In genomic region chr4:11297201-11297600, GRCh38 we compare ENCODE assay signal across 21 cellular contexts.
A peak's percentile ranks its signal among the peaks of the same experiment; 100 is the strongest.
DNase-seq lines count a peak whose midpoint lies in the region; ATAC-seq and TF ChIP-seq lines count a peak whose summit lies in the region.
"Had no signal": no experiment of that assay in that cellular context is flagged by ENCODE, and none has a peak within 500 bp of the region (broad histone marks: within the 10 kb centered on the region; RNA-seq: fewer than 3 reads in every experiment).

No MANE protein-coding gene starts in this region.

- 39 to 55% (median 39%) methylated on average over 4 of the region's 4 CpGs for WGBS in ovary, 3 donors

- ATAC-seq in HG03565 (IDR thresholded peaks at IDR 0.05; ENCODE audit: unreplicated experiment) (no peak), HG03045 (IDR thresholded peaks at IDR 0.05; ENCODE audit: unreplicated experiment) (no peak)
- ATAC-seq: body of pancreas, lower lobe of right lung had no signal

- H3K4me3 ChIP-seq in astrocyte of the spinal cord (ENCODE audit: low read depth, low read length) (no peak overlapping the region), ovary (no peak overlapping the region)
- H3K4me3 ChIP-seq in effector memory CD4-positive, alpha-beta T cell (ENCODE audit: insufficient read depth, low read depth, low read length, poor library complexity, severe bottlenecking), result no peak overlapping the region
- H3K4me3 ChIP-seq: BLaER1 treated with 17β-estradiol and CSF1 and Interleukin-3, amounts not matched to agents 10 nM and 100 nM; body of pancreas; coronary artery; lower lobe of right lung had no signal

- TF ChIP-seq EP300 in ovary (IDR thresholded peaks at IDR 0.05), result no peak

- intact Hi-C loops in ovary (cut with DNase I), result loop anchor here in 1 of 4 donors (10.0 kb wide), 1 partner anchor 118 kb away; no protein-coding TSS in a partner anchor

- DNase-seq in Ammon's horn (ENCODE audit: low spot score) (peak; percentile 22), M059J (ENCODE audit: low read depth) (peak; percentile 53), astrocyte of the spinal cord (ENCODE audit: low read depth, low spot score) (peak; percentile 33), iris pigment epithelial cell (ENCODE audit: low read depth) (peak; percentile 6), ovary (no peak)
- DNase-seq in effector memory CD4-positive, alpha-beta T cell, result no peak
- DNase-seq: activated CD4-positive, alpha-beta T cell treated with anti-CD3 and anti-CD28 coated beads, Interleukin-2, amount 10 ng/mL, durations not matched to agents 7 days and 5 days; activated naive CD4-positive, alpha-beta T cell treated with anti-CD3 and anti-CD28 coated beads, Interleukin-2, amount 50 U/mL, for 16 hours; body of pancreas; EL; foreskin melanocyte; hippocampal formation; IMR-90; lower lobe of right lung; NCI-H146; NCI-H526 treated with DMSO at 0.1 percent for 48 hours; T-helper 1 cell had no signal

- no peak for TF ChIP-seq POLR2A in ovary (IDR thresholded peaks at IDR 0.05)

- H3K27ac ChIP-seq in ovary, result no peak overlapping the region
- no peak overlapping the region for H3K27ac ChIP-seq in effector memory CD4-positive, alpha-beta T cell (ENCODE audit: insufficient read depth, low read length, poor library complexity, severe bottlenecking)
- H3K27ac ChIP-seq: BLaER1 treated with 17β-estradiol and CSF1 and Interleukin-3, amounts not matched to agents 10 nM and 100 nM; body of pancreas; coronary artery; lower lobe of right lung had no signal

- no peaks in the 10 kb centered on the region for H3K36me3 ChIP-seq in ovary
- H3K36me3 ChIP-seq in effector memory CD4-positive, alpha-beta T cell (ENCODE audit: control insufficient read depth, insufficient read depth, low read length), result no peaks in the 10 kb centered on the region
- H3K36me3 ChIP-seq: BLaER1 treated with 17β-estradiol and CSF1 and Interleukin-3, amounts not matched to agents 10 nM and 100 nM; lower lobe of right lung had no signal

- no peaks in the 10 kb centered on the region for H3K27me3 ChIP-seq in ovary
- H3K27me3 ChIP-seq in effector memory CD4-positive, alpha-beta T cell (replicated peaks; ENCODE audit: control insufficient read depth, insufficient read depth, low read length, poor library complexity, severe bottlenecking), result no peaks in the 10 kb centered on the region
- H3K27me3 ChIP-seq: BLaER1 treated with 17β-estradiol and CSF1 and Interleukin-3, amounts not matched to agents 10 nM and 100 nM; body of pancreas had no signal

- TF ChIP-seq CTCF in astrocyte of the spinal cord (IDR thresholded peaks at IDR 0.05; ENCODE audit: low read depth, low read length) (no peak), ovary (IDR thresholded peaks at IDR 0.05) (no peak)

- H3K4me1 ChIP-seq in ovary (ENCODE audit: insufficient read depth), result peaks cover 7% of the 10 kb centered on the region
- H3K4me1 ChIP-seq in effector memory CD4-positive, alpha-beta T cell (ENCODE audit: control insufficient read depth, insufficient read depth, low read length, poor library complexity, severe bottlenecking), result no peaks in the 10 kb centered on the region
- H3K4me1 ChIP-seq: body of pancreas, lower lobe of right lung had no signal

- in situ Hi-C loops in astrocyte of the spinal cord (cut with HindIII; ENCODE audit: low sequenced_read_pairs), result no loop called here

- no peaks in the 10 kb centered on the region for H3K9me3 ChIP-seq in ovary
- no peaks in the 10 kb centered on the region for H3K9me3 ChIP-seq in effector memory CD4-positive, alpha-beta T cell (ENCODE audit: control insufficient read depth, low read length)
- H3K9me3 ChIP-seq: BLaER1 treated with 17β-estradiol and CSF1 and Interleukin-3, amounts not matched to agents 10 nM and 100 nM; body of pancreas; lower lobe of right lung had no signal

Comparison
In these comparisons a context has a peak if more than half of its experiments do, and no peak if none do; other contexts are left out.
1. DNase-seq: peak in Ammon's horn (single experiment), M059J (single experiment), astrocyte of the spinal cord (single experiment) and iris pigment epithelial cell (single experiment); none in ovary (0 of 5) and effector memory CD4-positive, alpha-beta T cell (0 of 3).